Comparison of ENCODE assay signal across 17 cellular contexts in genomic region chr1:246687002-246687401, GRCh38. TPM values are rescaled to one million over a fixed set of nuclear protein-coding genes. Genes with fewer than 3 reads are reported as not detected.
DNase-seq lines count a peak whose midpoint lies in the region; ATAC-seq, FAIRE-seq and TF ChIP-seq lines count a peak whose summit lies in the region.
"Had no signal": no experiment of that assay in that cellular context is flagged by ENCODE, and none has a peak within 500 bp of the region (broad histone marks: within the 10 kb centered on the region; RNA-seq: fewer than 3 reads in every experiment).

No MANE protein-coding gene starts in this region.

- peak; percentile 54 for ATAC-seq in HepG2
- ATAC-seq in right lobe of liver = no peak
- ATAC-seq in HG03159 (IDR thresholded peaks at IDR 0.05; ENCODE audit: unreplicated experiment) = no peak
- ATAC-seq in Right ventricle myocardium superior (ENCODE audit: poor library complexity) = no peak
- no peak for ATAC-seq in GM21367 (IDR thresholded peaks at IDR 0.05; ENCODE audit: unreplicated experiment)
- ATAC-seq: A549 had no signal

- TF ChIP-seq POLR2A in HepG2 (IDR thresholded peaks at IDR 0.05; ENCODE audit: insufficient read depth in 1 of 2, low read depth in 2 of 2, low read length in 2 of 2) = no peak
- no peak for TF ChIP-seq POLR2A in right lobe of liver (IDR thresholded peaks at IDR 0.05)

- H2AFZ ChIP-seq in HepG2 (ENCODE audit: low read length) = no peak overlapping the region

- no peak for TF ChIP-seq RAD21 in HepG2 (CRISPR knock-in tag; IDR thresholded peaks at IDR 0.05)

- H3K27ac ChIP-seq in HepG2 (ENCODE audit: extremely low read length, insufficient read depth, low read length) = no peak overlapping the region
- H3K27ac ChIP-seq in right lobe of liver = no peak overlapping the region
- H3K27ac ChIP-seq: A549 had no signal

- no peaks in the 10 kb centered on the region for H3K9me3 ChIP-seq in HepG2 (ENCODE audit: low read length)
- H3K9me3 ChIP-seq in right lobe of liver = no peaks in the 10 kb centered on the region
- H3K9me3 ChIP-seq: A549, Caco-2 had no signal

- WGBS in HepG2 (ENCODE audit: low lambda C conversion rate) = 35% methylated on average over 9 of the region's 14 CpGs
- WGBS in right lobe of liver (ENCODE audit: insufficient coverage, low coverage, low lambda C conversion rate, missing lambda C conversion rate) = 72% methylated on average over 4 of the region's 14 CpGs

- no TSS peak for BruUV-seq in HepG2 (replicated peaks; lab: Mats Ljungman, UMichigan)

- POLR2A ChIA-PET in HepG2 (lab: Yijun Ruan, JAX) = no interaction called here

- intact Hi-C loops in HepG2 (cut with micrococcal nuclease; ENCODE audit: unreplicated experiment) = no loop called here
- intact Hi-C loops in right lobe of liver (cut with DNase I) = no loop called here
- intact Hi-C loops in Right ventricle myocardium superior (cut with DNase I) = no loop called here

- TF ChIP-seq EP300 in HepG2 (IDR thresholded peaks at IDR 0.05; ENCODE audit: low read depth in 2 of 2, low read length in 2 of 2) = no peak
- no peak for TF ChIP-seq EP300 in HepG2 (CRISPR knock-in tag; IDR thresholded peaks at IDR 0.05; ENCODE audit: borderline replicate concordance)

- H3K9ac ChIP-seq in HepG2 (ENCODE audit: insufficient read depth, low read depth, low read length) = no peak overlapping the region

- H3K4me1 ChIP-seq in HepG2 (ENCODE audit: insufficient read depth, low read length) (peaks cover 6% of the 10 kb centered on the region; the same call in 1 of the 2 replicates), right lobe of liver (peaks cover 0 to 5% (median 2%) of the 10 kb centered on the region in 4 donors)
- H3K4me1 ChIP-seq: A549 had no signal

- H3K27me3 ChIP-seq in HepG2 (ENCODE audit: control insufficient read depth in 1 of 2, insufficient read depth in 2 of 2, low read length in 2 of 2) (peaks cover 0 to 5% of the 10 kb centered on the region in 2 experiments; a peak in 2 of 5 replicates), right lobe of liver (no peaks in the 10 kb centered on the region)

- DNase-seq in HepG2 (ENCODE audit: low spot score) (no peak), right lobe of liver (no peak), choroid plexus epithelial cell (ENCODE audit: low read depth) (no peak), iPS-NIHi7 (ENCODE audit: extremely low spot score) (peak; percentile 44), Right ventricle myocardium superior (no peak)
- no peak for DNase-seq in stimulated activated CD4-positive, alpha-beta T cell treated with anti-CD3 and anti-CD28 coated beads, Interleukin-2, amount 100 ng/mL, for 48 hours
- DNase-seq: Caco-2, DMS53, MM.1S, NCI-H1105, NCI-H1694 treated with DMSO at 0.1 percent for 48 hours, NCI-H446, NCI-H774 had no signal

- no peaks in the 10 kb centered on the region for H4K20me1 ChIP-seq in HepG2 (ENCODE audit: insufficient read depth, low read length)

- H3K4me3 ChIP-seq in HepG2 (replicated peaks in 1 of 3; ENCODE audit: insufficient read depth in 1 of 3, low read depth in 2 of 3, low read length in 3 of 3) = no peak overlapping the region
- H3K4me3 ChIP-seq in right lobe of liver = no peak overlapping the region
- no peak overlapping the region for H3K4me3 ChIP-seq in choroid plexus epithelial cell (ENCODE audit: low read depth, low read length)
- H3K4me3 ChIP-seq: A549 had no signal

- TF ChIP-seq CTCF in HepG2 (CRISPR knock-in tag; IDR thresholded peaks at IDR 0.05) = peak; percentile 33; the same call in 1 of the 2 replicates
- TF ChIP-seq CTCF in right lobe of liver (IDR thresholded peaks at IDR 0.05) = no peak
- peak; percentile 19 for TF ChIP-seq CTCF in choroid plexus epithelial cell (conservative IDR thresholded peaks at IDR 0.05; ENCODE audit: low read depth, low read length)

- in situ Hi-C loops in HepG2 (cut with HindIII; ENCODE audit: extremely low pct_ligation_motif_present, low pct_unique_long_range_greater_than_20kb) = no loop called here

- CTCF ChIA-PET in HepG2 (lab: Yijun Ruan, JAX; ENCODE audit: low intra/inter-chr PET ratio, low total read pairs) = interaction anchor here (3.7 kb wide), 1 partner anchor 12 kb away, joined by 25 read pairs; no protein-coding TSS in a partner anchor

- no peak for FAIRE-seq in HepG2 (lab: Jason Lieb, UNC)
- FAIRE-seq: A549, GM18507 had no signal

- no peak overlapping the region for H3K4me2 ChIP-seq in HepG2 (ENCODE audit: low read depth, low read length)
- H3K4me2 ChIP-seq: A549 had no signal

- H3K36me3 ChIP-seq in HepG2 (replicated peaks in 1 of 2; ENCODE audit: control insufficient read depth in 1 of 2, insufficient read depth in 2 of 2, low read length in 2 of 2) (no peaks in the 10 kb centered on the region), right lobe of liver (no peaks in the 10 kb centered on the region)

- H3K79me2 ChIP-seq in HepG2 (ENCODE audit: insufficient read depth, low read length) = no peaks in the 10 kb centered on the region

TF ChIP-seq in HepG2, 621 proteins besides CTCF, POLR2A, EP300 and RAD21:
- 0 out of 2 replicates have a peak, but pooled peaks have one; percentile 14 for TF ChIP-seq ZNF687 (CRISPR knock-in tag; IDR thresholded peaks at IDR 0.05)
- TF ChIP-seq RNF2 (conservative IDR thresholded peaks at IDR 0.05; ENCODE audit: low read depth) = no peak

RNA-seq across cellular contexts. Expression of gene SCCPDH, which starts 37.2 kb away (rescaled TPM):
- total RNA-seq in HepG2 (2016; rRNA removed; fragmentation: Illumina TruSeq; extraction: Trizol) (62.3 and 65.6 TPM in 2 replicates), right lobe of liver (100 to 1,000 TPM in 1 of 6 experiments, 10 to 100 TPM in 5; 80.3 to 125 (median 85.3) TPM), Right ventricle myocardium superior (27.6 TPM)
- 30.7 and 32.1 TPM in 2 replicates for total RNA-seq in HepG2 (2016; cell fraction: cytosol; rRNA removed; fragmentation: Illumina TruSeq; extraction: Trizol; ENCODE audit: low read depth)
- total RNA-seq in HepG2 (2016; cell fraction: insoluble cytoplasmic fraction; rRNA removed; fragmentation: Illumina TruSeq; extraction: Trizol) = 63.7 and 66.1 TPM in 2 replicates
- 42.1 and 43.2 TPM in 2 replicates for total RNA-seq in HepG2 (2016; cell fraction: membrane; rRNA removed; fragmentation: Illumina TruSeq; extraction: Trizol)
- 47.4 and 48.2 TPM in 2 replicates for total RNA-seq in HepG2 (2016; cell fraction: nucleus; rRNA removed; fragmentation: Illumina TruSeq; extraction: Trizol)
- polyA plus RNA-seq in HepG2 (2011; rRNA removed) = 29.8 and 36.7 TPM in 2 replicates
- 24.8 and 30.0 TPM in 2 replicates for polyA plus RNA-seq in HepG2 (2011; cell fraction: cytosol; rRNA removed)
- polyA plus RNA-seq in HepG2 (2011; cell fraction: nucleus; rRNA removed) = 11.2 and 14.2 TPM in 2 replicates
- polyA plus RNA-seq in HepG2 (2012) = 36.7 and 52.0 TPM in 2 replicates
- polyA plus RNA-seq in HepG2 (2016; cell fraction: cytosol; fragmentation: Illumina TruSeq; extraction: Trizol; ENCODE audit: low read depth) = 24.1 and 29.6 TPM in 2 replicates
- polyA plus RNA-seq in HepG2 (2016; cell fraction: insoluble cytoplasmic fraction; fragmentation: Illumina TruSeq; extraction: Trizol; ENCODE audit: low read depth) = 55.1 and 61.6 TPM in 2 replicates
- 28.6 and 29.9 TPM in 2 replicates for polyA plus RNA-seq in HepG2 (2016; cell fraction: membrane; fragmentation: Illumina TruSeq; extraction: Trizol; ENCODE audit: low read depth)
- polyA plus RNA-seq in HepG2 (2016; cell fraction: nucleus; fragmentation: Illumina TruSeq; extraction: Trizol; ENCODE audit: insufficient read depth, low read depth) = 42.1 and 48.3 TPM in 2 replicates
- polyA minus RNA-seq in HepG2 (2011; rRNA and poly(A)+ RNA removed; ENCODE audit: low replicate concordance) = 2.0 and 17.9 TPM in 2 replicates
- 19.6 and 22.0 TPM in 2 replicates for polyA minus RNA-seq in HepG2 (2011; cell fraction: cytosol; rRNA and poly(A)+ RNA removed)
- 51.8 and 53.6 TPM in 2 replicates for polyA minus RNA-seq in HepG2 (2011; cell fraction: nucleus; rRNA and poly(A)+ RNA removed)

Comparison
In these comparisons a context has a peak if more than half of its experiments do, and no peak if none do; other contexts are left out.
1. CTCF ChIP-seq: peak in HepG2 (single experiment) and choroid plexus epithelial cell (single experiment); none in right lobe of liver (0 of 4).